10 cellular contexts compared by ENCODE assay signal in genomic region chr4:186719925-186720694, GRCh38. TPM values are rescaled to one million over a fixed set of nuclear protein-coding genes. Genes with fewer than 3 reads are reported as not detected.
A peak's percentile ranks its signal among the peaks of the same experiment; 100 is the strongest.
DNase-seq lines count a peak whose midpoint lies in the region; ATAC-seq and TF ChIP-seq lines count a peak whose summit lies in the region.
"Had no signal": no experiment of that assay in that cellular context is flagged by ENCODE, and none has a peak within 500 bp of the region (broad histone marks: within the 10 kb centered on the region; RNA-seq: fewer than 3 reads in every experiment).

No MANE protein-coding gene starts in this region.

- no peak overlapping the region for H3K27ac Mint-ChIP-seq in activated naive CD8-positive, alpha-beta T cell treated with anti-CD3 and anti-CD28 coated beads for 36 hours

- POLR2A ChIA-PET in AG04449 (lab: Yijun Ruan, JAX) = interaction anchor here (0.6 kb wide), 1 partner anchor 27 kb away, joined by 3 read pairs; no protein-coding TSS in a partner anchor

- no peak overlapping the region for H3K4me3 Mint-ChIP-seq in activated naive CD8-positive, alpha-beta T cell treated with anti-CD3 and anti-CD28 coated beads for 36 hours
- H3K4me3 Mint-ChIP-seq: activated T-cell treated with anti-CD3 and anti-CD28 coated beads, Interleukin-2, amount 50 U/mL, for 4 hours had no signal

- DNase-seq in AG04449 (ENCODE audit: low read depth, low spot score) (no peak), SK-MEL-5 (ENCODE audit: low read depth, low spot score) (peak; percentile 71), foreskin melanocyte (peak; percentile 33), NCI-H1436 (lab: John Stamatoyannopoulos, UW) (no peak)
- no peak for DNase-seq in activated naive CD8-positive, alpha-beta T cell treated with anti-CD3 and anti-CD28 coated beads for 36 hours
- DNase-seq: activated T-cell treated with anti-CD3 and anti-CD28 coated beads, Interleukin-2, amount 50 U/mL, for 4 hours; NCI-H187 had no signal

- no peaks in the 10 kb centered on the region for H3K36me3 Mint-ChIP-seq in activated naive CD8-positive, alpha-beta T cell treated with anti-CD3 and anti-CD28 coated beads for 36 hours

- in situ Hi-C loops in SK-MEL-5 (cut with HindIII; ENCODE audit: low pct_unique_long_range_greater_than_20kb, low sequenced_read_pairs) = no loop called here

- H3K27me3 Mint-ChIP-seq in activated naive CD8-positive, alpha-beta T cell treated with anti-CD3 and anti-CD28 coated beads for 36 hours = peaks cover 35% of the 10 kb centered on the region

- TF ChIP-seq CTCF in AG04449 (IDR thresholded peaks at IDR 0.05; ENCODE audit: insufficient read depth, low read length, missing control alignments) (peak; percentile 26), GM12873 (IDR thresholded peaks at IDR 0.05; ENCODE audit: insufficient read depth, low read depth, low read length, missing control alignments) (peak; percentile 39)

- H3K4me1 Mint-ChIP-seq in activated naive CD8-positive, alpha-beta T cell treated with anti-CD3 and anti-CD28 coated beads for 36 hours = peaks cover 4% of the 10 kb centered on the region

- CTCF ChIA-PET in AG04449 (lab: Yijun Ruan, JAX) = interaction anchor here (0.9 to 2.0 kb wide), 5 partner anchors 11 to 228 kb away, joined by 3 to 8 read pairs (median 3); no protein-coding TSS in a partner anchor

- peaks cover 6% of the 10 kb centered on the region for H3K9me3 Mint-ChIP-seq in activated naive CD8-positive, alpha-beta T cell treated with anti-CD3 and anti-CD28 coated beads for 36 hours

- no peak overlapping the region for H3K4me3 ChIP-seq in AG04449 (ENCODE audit: low read depth, low read length)

- ATAC-seq in GM18873 (IDR thresholded peaks at IDR 0.05; ENCODE audit: low FRiP score, unreplicated experiment) = no peak
- ATAC-seq in HG02973 (IDR thresholded peaks at IDR 0.05; ENCODE audit: unreplicated experiment) = no peak
- ATAC-seq: activated T-cell treated with anti-CD3 and anti-CD28 coated beads, Interleukin-2, amount 50 U/mL, for 4 hours had no signal

RNA-seq across cellular contexts. Expression of gene FAT1, which starts 3.5 kb away (rescaled TPM):
- 78.0 and 88.9 TPM in 2 replicates for total RNA-seq in SK-MEL-5 (2014; rRNA removed; shearing (Covaris generic))
- 75.3 and 95.6 TPM in 2 replicates for polyA plus RNA-seq in SK-MEL-5 (2015; cell fraction: cytosol; rRNA removed)
- polyA plus RNA-seq in SK-MEL-5 (2015; cell fraction: nucleus; rRNA removed) = 49.3 and 50.5 TPM in 2 replicates
- total RNA-seq in activated naive CD8-positive, alpha-beta T cell treated with anti-CD3 and anti-CD28 coated beads for 36 hours = under 1 TPM in 1 of 2 experiments, not detected in 1; 0.02 TPM

Comparison
In these comparisons a context has a peak if more than half of its experiments do, and no peak if none do; other contexts are left out.
1. DNase-seq: peak in SK-MEL-5 (single experiment) and foreskin melanocyte (single experiment); none in AG04449 (single experiment), activated naive CD8-positive, alpha-beta T cell treated with anti-CD3 and anti-CD28 coated beads for 36 hours (single experiment) and NCI-H1436 (single experiment).
2. RNA of gene FAT1, which starts 3.5 kb away (total RNA-seq): 78.0 to 88.9 TPM in SK-MEL-5; 0.02 TPM in activated naive CD8-positive, alpha-beta T cell treated with anti-CD3 and anti-CD28 coated beads for 36 hours; every median in the first group is over 10 times any median in the second.